28 cellular contexts compared by ENCODE assay signal in the genomic region with DNA sequence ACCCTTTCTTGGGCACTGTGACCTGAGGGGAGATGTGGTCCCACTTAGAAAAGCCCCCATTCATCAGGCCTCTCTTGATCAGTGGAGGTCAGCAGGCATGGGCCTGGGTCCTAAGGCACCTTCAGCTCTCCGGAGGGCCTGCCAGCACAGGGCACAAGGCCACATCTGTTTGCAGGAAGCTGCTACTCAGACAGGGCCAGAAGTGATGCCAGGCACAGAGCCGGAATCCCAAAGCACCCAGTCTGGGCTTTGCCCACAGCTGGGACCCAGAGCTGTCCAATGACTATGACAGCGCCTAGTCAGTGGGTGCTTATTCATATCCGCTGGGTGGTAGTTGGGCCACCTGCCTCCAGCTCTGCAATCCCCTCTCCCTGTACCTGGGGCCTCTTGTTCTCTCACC.
"Had no signal": no experiment of that assay in that cellular context is flagged by ENCODE, and none has a peak within 500 bp of the region (broad histone marks: within the 10 kb centered on the region; RNA-seq: fewer than 3 reads in every experiment).

No MANE protein-coding gene starts in this region.

- H3K4me3 Mint-ChIP-seq: naive B cell; naive thymus-derived CD8-positive, alpha-beta T cell; natural killer cell treated with Interleukin-12 subunit alpha and Interleukin-12 subunit beta and Interleukin-15 and Interleukin-18, amount 100 ng/mL, for 72 hours; nephron progenitor cell; neural crest cell; stimulated activated effector memory CD8-positive, alpha-beta T cell treated with anti-CD3 and anti-CD28 coated beads, Interleukin-12 subunit alpha, Interleukin-12 subunit beta, amount 100 ng/mL, for 72 hours; stimulated activated naive B cell treated with anti-CD40 and anti-IgM and Interleukin-4, amounts not matched to agents 10 μg/mL and 1 μg/mL and 100 μg/mL, for 72 hours; stimulated activated naive CD8-positive, alpha-beta T cell treated with anti-CD3 and anti-CD28 coated beads, Interleukin-15, Interleukin-2, amounts not matched to agents 100 ng/mL and 50 ng/mL, for 24 hours; type B pancreatic cell had no signal

- H3K36me3 Mint-ChIP-seq: type B pancreatic cell had no signal

- H3K9me3 ChIP-seq: pancreas, prostate gland, testis had no signal

- H3K27ac ChIP-seq: pancreas, prostate gland, right atrium auricular region, right lobe of liver, skin epidermis, stomach, suprapubic skin, testis, tibial artery, transverse colon, vagina had no signal

- DNase-seq: naive B cell; naive thymus-derived CD8-positive, alpha-beta T cell; nephron progenitor cell; occipital lobe; pancreas; retina; stimulated activated CD4-positive, alpha-beta T cell treated with anti-CD3 and anti-CD28 coated beads, Interleukin-15, amount 100 ng/mL, for 24 hours; stimulated activated CD4-positive, alpha-beta T cell treated with anti-CD3 and anti-CD28 coated beads, Interleukin-2, amount 100 ng/mL, for 24 hours; stimulated activated CD4-positive, alpha-beta T cell treated with anti-CD3 and anti-CD28 coated beads, Interleukin-2, amount 100 ng/mL, for 48 hours; stimulated activated CD4-positive, alpha-beta T cell treated with anti-CD3 and anti-CD28 coated beads, Interleukin-4, amount 100 ng/mL, for 24 hours; stimulated activated naive B cell treated with anti-CD40 and anti-IgM and Interleukin-4, amounts not matched to agents 10 μg/mL and 1 μg/mL and 100 μg/mL, for 72 hours; stimulated activated naive CD4-positive, alpha-beta T cell treated with Interleukin-2 at 50 U/mL for 16 hours; stomach; testis; tibial artery; transverse colon had no signal

- ATAC-seq: naive thymus-derived CD8-positive, alpha-beta T cell; pancreas; stimulated activated effector memory CD8-positive, alpha-beta T cell treated with anti-CD3 and anti-CD28 coated beads, Interleukin-12 subunit alpha, Interleukin-12 subunit beta, amount 100 ng/mL, for 72 hours; stimulated activated naive B cell treated with anti-CD40 and anti-IgM and Interleukin-4, amounts not matched to agents 10 μg/mL and 1 μg/mL and 100 μg/mL, for 72 hours had no signal

- H3K36me3 ChIP-seq: pancreas, prostate gland, right atrium auricular region, right lobe of liver, stomach, suprapubic skin, tibial artery, transverse colon, vagina had no signal

- H3K27ac Mint-ChIP-seq: naive B cell; naive thymus-derived CD8-positive, alpha-beta T cell; natural killer cell treated with Interleukin-12 subunit alpha and Interleukin-12 subunit beta and Interleukin-15 and Interleukin-18, amount 100 ng/mL, for 72 hours; nephron progenitor cell; stimulated activated effector memory CD8-positive, alpha-beta T cell treated with anti-CD3 and anti-CD28 coated beads, Interleukin-12 subunit alpha, Interleukin-12 subunit beta, amount 100 ng/mL, for 72 hours; stimulated activated naive B cell treated with anti-CD40 and anti-IgM and Interleukin-4, amounts not matched to agents 10 μg/mL and 1 μg/mL and 100 μg/mL, for 72 hours; stimulated activated naive CD8-positive, alpha-beta T cell treated with anti-CD3 and anti-CD28 coated beads, Interleukin-15, Interleukin-2, amounts not matched to agents 100 ng/mL and 50 ng/mL, for 24 hours; type B pancreatic cell had no signal

- H3K4me1 Mint-ChIP-seq: naive thymus-derived CD8-positive, alpha-beta T cell; nephron progenitor cell; neural crest cell; stimulated activated effector memory CD8-positive, alpha-beta T cell treated with anti-CD3 and anti-CD28 coated beads, Interleukin-12 subunit alpha, Interleukin-12 subunit beta, amount 100 ng/mL, for 72 hours had no signal

- H3K4me3 ChIP-seq: pancreas, prostate gland, right atrium auricular region, right lobe of liver, skin epidermis, smooth muscle cell, stomach, suprapubic skin, testis, tibial artery, transverse colon, vagina had no signal

- H3K27me3 ChIP-seq: pancreas, right atrium auricular region, right lobe of liver, stomach, suprapubic skin, testis, tibial artery, transverse colon, vagina had no signal

- H3K4me1 ChIP-seq: pancreas, prostate gland, right atrium auricular region, right lobe of liver, stomach, suprapubic skin, testis, transverse colon, vagina had no signal

- H3K27me3 Mint-ChIP-seq: type B pancreatic cell had no signal
